In genomic region chr12:57229041-57229633, GRCh38 we compare ENCODE assay signal across 8 cellular contexts. TPM values are rescaled to one million over a fixed set of nuclear protein-coding genes. Genes with fewer than 3 reads are reported as not detected.
A peak's percentile ranks its signal among the peaks of the same experiment; 100 is the strongest.
DNase-seq lines count a peak whose midpoint lies in the region; ATAC-seq and TF ChIP-seq lines count a peak whose summit lies in the region.

No MANE protein-coding gene starts in this region.

- H3K27me3 ChIP-seq in MG63 (no peaks in the 10 kb centered on the region), breast epithelium (peaks cover 0 to 30% of the 10 kb centered on the region in 2 donors)
- H3K27me3 ChIP-seq in naive thymus-derived CD4-positive, alpha-beta T cell (ENCODE audit: control insufficient read depth in 2 of 2, insufficient read depth in 2 of 2, low read length in 2 of 2) = peaks cover 6 to 19% of the 10 kb centered on the region in 2 donors

- DNase-seq in activated naive CD4-positive, alpha-beta T cell treated with anti-CD3 and anti-CD28 coated beads for 36 hours = peak; percentile 26
- DNase-seq in activated naive CD4-positive, alpha-beta T cell (lab: John Stamatoyannopoulos, UW) = no peak
- DNase-seq in MG63 (no peak), breast epithelium (ENCODE audit: low spot score in 2 of 2) (no peak), iPS-NIHi7 (ENCODE audit: extremely low spot score) (no peak)
- no peak for DNase-seq in naive thymus-derived CD4-positive, alpha-beta T cell

- H3K4me3 ChIP-seq in MG63 = peak overlapping the region; percentile 80
- peak overlapping the region; percentile 57 to 80 (median 66) for H3K4me3 ChIP-seq in breast epithelium
- H3K4me3 ChIP-seq in naive thymus-derived CD4-positive, alpha-beta T cell (ENCODE audit: low read length) = peak overlapping the region; percentile 82

- peaks cover 0 to 4% of the 10 kb centered on the region in 2 donors for H3K4me1 ChIP-seq in breast epithelium
- peaks cover 21 to 50% of the 10 kb centered on the region in 2 donors for H3K4me1 ChIP-seq in naive thymus-derived CD4-positive, alpha-beta T cell (ENCODE audit: control insufficient read depth in 2 of 2, insufficient read depth in 2 of 2, low read length in 2 of 2)

- H3K4me3 Mint-ChIP-seq in activated naive CD4-positive, alpha-beta T cell treated with anti-CD3 and anti-CD28 coated beads for 36 hours = peak overlapping the region; percentile 95
- H3K4me3 Mint-ChIP-seq in naive thymus-derived CD4-positive, alpha-beta T cell = peak overlapping the region; percentile 88 to 99 (median 92)

- CTCF ChIA-PET in activated naive CD4-positive, alpha-beta T cell treated with anti-CD3 and anti-CD28 coated beads for 36 hours (lab: Charles Lee) = interaction anchor here (0.7 to 12.9 kb wide), 8 partner anchors 10 to 251 kb away, joined by 3 to 290 read pairs (median 6); partner anchors contain the start of genes ARHGAP9, GLI1 and STAT6
- CTCF ChIA-PET in naive thymus-derived CD4-positive, alpha-beta T cell (lab: Charles Lee) = interaction anchor here (0.7 to 11.7 kb wide), 8 partner anchors 9 to 118 kb away, joined by 3 to 148 read pairs (median 4); a partner anchor contains a TSS

- H3K9me3 Mint-ChIP-seq in activated naive CD4-positive, alpha-beta T cell treated with anti-CD3 and anti-CD28 coated beads for 36 hours = no peaks in the 10 kb centered on the region
- peaks cover 0 to 2% (median 0%) of the 10 kb centered on the region in 11 donors for H3K9me3 Mint-ChIP-seq in naive thymus-derived CD4-positive, alpha-beta T cell

- peaks cover 40% of the 10 kb centered on the region for H3K36me3 ChIP-seq in MG63
- H3K36me3 ChIP-seq in breast epithelium = no peaks in the 10 kb centered on the region
- peaks cover 0 to 29% (median 0%) of the 10 kb centered on the region in 3 experiments for H3K36me3 ChIP-seq in naive thymus-derived CD4-positive, alpha-beta T cell (ENCODE audit: control insufficient read depth in 2 of 3, insufficient read depth in 3 of 3, low read length in 3 of 3)

- H3K27me3 Mint-ChIP-seq in activated naive CD4-positive, alpha-beta T cell treated with anti-CD3 and anti-CD28 coated beads for 36 hours (ENCODE audit: low read depth) = peaks cover 27% of the 10 kb centered on the region
- H3K27me3 Mint-ChIP-seq in naive thymus-derived CD4-positive, alpha-beta T cell = peaks cover 16 to 34% (median 28%) of the 10 kb centered on the region in 5 donors

- POLR2A ChIA-PET in naive thymus-derived CD4-positive, alpha-beta T cell (lab: Charles Lee) = interaction anchor here (0.6 to 9.4 kb wide), 7 partner anchors 11 to 592 kb away, joined by 3 to 79 read pairs (median 7); partner anchors contain the start of gene STAT6

- no peaks in the 10 kb centered on the region for H3K9me3 ChIP-seq in MG63
- no peaks in the 10 kb centered on the region for H3K9me3 ChIP-seq in breast epithelium
- no peaks in the 10 kb centered on the region for H3K9me3 ChIP-seq in naive thymus-derived CD4-positive, alpha-beta T cell (ENCODE audit: control insufficient read depth in 2 of 3, low read length in 3 of 3)

- H3K27ac Mint-ChIP-seq in activated naive CD4-positive, alpha-beta T cell treated with anti-CD3 and anti-CD28 coated beads for 36 hours = peak overlapping the region; percentile 94
- H3K27ac Mint-ChIP-seq in naive thymus-derived CD4-positive, alpha-beta T cell = peak overlapping the region; percentile 3 to 95 (median 84)

- intact Hi-C loops in activated naive CD4-positive, alpha-beta T cell treated with anti-CD3 and anti-CD28 coated beads for 36 hours (cut with micrococcal nuclease) = loop anchor here (1.0 to 10.0 kb wide), 3 partner anchors 10 to 616 kb away; partner anchors contain the start of gene CTDSP2
- intact Hi-C loops in breast epithelium (cut with DNase I; ENCODE audit: low total_unique reads) = no loop called here
- intact Hi-C loops in naive thymus-derived CD4-positive, alpha-beta T cell (cut with micrococcal nuclease) = loop anchor here (1.0 to 5.0 kb wide), 4 partner anchors 10 to 597 kb away; partner anchors contain the start of genes BAZ2A (in 1 of the 2) and R3HDM2 (in 1 of the 2)

- peaks cover 56% of the 10 kb centered on the region for H3K4me1 Mint-ChIP-seq in activated naive CD4-positive, alpha-beta T cell treated with anti-CD3 and anti-CD28 coated beads for 36 hours (ENCODE audit: low read depth)
- peaks cover 38 to 60% (median 55%) of the 10 kb centered on the region in 7 donors for H3K4me1 Mint-ChIP-seq in naive thymus-derived CD4-positive, alpha-beta T cell

- H3K36me3 Mint-ChIP-seq in activated naive CD4-positive, alpha-beta T cell treated with anti-CD3 and anti-CD28 coated beads for 36 hours (ENCODE audit: low read depth) = peaks cover 46% of the 10 kb centered on the region
- peaks cover 10 to 26% (median 13%) of the 10 kb centered on the region in 5 donors for H3K36me3 Mint-ChIP-seq in naive thymus-derived CD4-positive, alpha-beta T cell

- peak overlapping the region in 1 of 2 donors; percentile 73 for H3K27ac ChIP-seq in breast epithelium
- peak overlapping the region; percentile 69 for H3K27ac ChIP-seq in naive thymus-derived CD4-positive, alpha-beta T cell (ENCODE audit: low read depth, low read length)

- ATAC-seq in naive thymus-derived CD4-positive, alpha-beta T cell = no peak
- ATAC-seq in GM19467 (IDR thresholded peaks at IDR 0.05; ENCODE audit: unreplicated experiment) (no peak), HG02973 (IDR thresholded peaks at IDR 0.05; ENCODE audit: unreplicated experiment) (no peak)

- no peak for TF ChIP-seq POLR2A in breast epithelium (IDR thresholded peaks at IDR 0.05)

- peak; percentile 9 to 46 (median 26) for TF ChIP-seq CTCF in breast epithelium (IDR thresholded peaks at IDR 0.05)

RNA-seq across cellular contexts. Expression of gene SHMT2, which starts 0.4 kb away (rescaled TPM):
- total RNA-seq in activated naive CD4-positive, alpha-beta T cell treated with anti-CD3 and anti-CD28 coated beads for 36 hours = 100 to 1,000 TPM; 542 to 552 TPM
- total RNA-seq in MG63 (2014; rRNA removed; shearing (Covaris generic); ENCODE audit: low replicate concordance) = 232 and 343 TPM in 2 replicates
- 10 to 100 TPM; 37.9 to 63.3 (median 46.7) TPM for total RNA-seq in breast epithelium
- 100 to 1,000 TPM in 1 of 5 experiments, 10 to 100 TPM in 4; 21.7 to 175 (median 36.1) TPM for total RNA-seq in naive thymus-derived CD4-positive, alpha-beta T cell
- 10 to 100 TPM; 29.7 to 40.4 TPM for polyA plus RNA-seq in naive thymus-derived CD4-positive, alpha-beta T cell

RNA-seq across cellular contexts. Expression of gene NXPH4, which starts 12.5 kb away (rescaled TPM):
- under 1 TPM; 0.25 to 0.79 TPM for total RNA-seq in activated naive CD4-positive, alpha-beta T cell treated with anti-CD3 and anti-CD28 coated beads for 36 hours
- total RNA-seq in MG63 (2014; rRNA removed; shearing (Covaris generic); ENCODE audit: low replicate concordance) = 1.2 TPM in 1 of 2 replicates, not detected in the other
- under 1 TPM in 1 of 3 donors, not detected in 2; 0.33 TPM for total RNA-seq in breast epithelium
- total RNA-seq in naive thymus-derived CD4-positive, alpha-beta T cell = under 1 TPM in 1 of 5 experiments, not detected in 4; 0.31 TPM
- not detected for polyA plus RNA-seq in naive thymus-derived CD4-positive, alpha-beta T cell

RNA-seq across cellular contexts. Expression of gene STAC3, which starts 21.9 kb away (rescaled TPM):
- 1 to 10 TPM in 1 of 2 experiments, under 1 TPM in 1; 0.93 to 1.5 TPM for total RNA-seq in activated naive CD4-positive, alpha-beta T cell treated with anti-CD3 and anti-CD28 coated beads for 36 hours
- total RNA-seq in MG63 (2014; rRNA removed; shearing (Covaris generic); ENCODE audit: low replicate concordance) = 0.86 TPM in 1 of 2 replicates, not detected in the other
- total RNA-seq in breast epithelium = 1 to 10 TPM in 2 of 3 donors, under 1 TPM in 1; 0.98 to 3.2 (median 1.6) TPM
- 1 to 10 TPM; 2.5 to 7.3 (median 5.6) TPM for total RNA-seq in naive thymus-derived CD4-positive, alpha-beta T cell
- not detected for polyA plus RNA-seq in naive thymus-derived CD4-positive, alpha-beta T cell
